ENCODE assay signal across 25 cellular contexts in the genomic region with DNA sequence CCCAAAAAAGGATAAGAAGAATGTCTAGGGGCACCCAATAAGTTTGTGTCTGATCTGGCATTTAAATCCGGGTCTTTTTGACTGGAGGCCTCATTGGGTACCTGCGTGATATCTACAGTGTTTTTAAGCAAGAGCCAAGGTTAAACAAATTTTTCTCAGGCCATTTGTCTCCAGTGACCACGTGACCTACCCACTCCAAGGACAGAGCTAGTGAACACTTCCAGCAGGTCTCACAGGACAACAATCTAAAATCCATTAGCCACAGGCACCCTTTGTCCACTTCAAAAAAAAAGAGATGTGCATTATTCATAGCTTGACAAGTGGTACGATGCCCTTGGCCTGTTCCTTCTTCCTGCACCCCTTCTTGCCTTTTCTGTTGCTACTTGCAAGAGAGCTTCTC.
"Had no signal": no experiment of that assay in that cellular context is flagged by ENCODE, and none has a peak within 500 bp of the region (broad histone marks: within the 10 kb centered on the region; RNA-seq: fewer than 3 reads in every experiment).

No MANE protein-coding gene starts in this region.

- ATAC-seq: effector memory CD8-positive, alpha-beta T cell; esophagus mucosa; gastrocnemius medialis; left cardiac atrium; left lung; left ventricle myocardium superior; lower lobe of right lung; mucosa of descending colon had no signal

- H3K4me3 ChIP-seq: colonic mucosa, esophagus squamous epithelium, gastrocnemius medialis, heart right ventricle, left lung, lower lobe of right lung, mucosa of descending colon had no signal

- FAIRE-seq: endometrium, islet of Langerhans, keratinocyte had no signal

- H3K4me1 ChIP-seq: colonic mucosa, esophagus squamous epithelium, gastrocnemius medialis, heart right ventricle, left lung, lower lobe of right lung had no signal

- H3K9me3 ChIP-seq: colonic mucosa, esophagus squamous epithelium, gastrocnemius medialis, heart right ventricle, left lung, lower lobe of right lung, mucosa of descending colon had no signal

- H3K27me3 ChIP-seq: colonic mucosa, gastrocnemius medialis had no signal

- DNase-seq: colonic mucosa; cortex of kidney; effector CD8-positive, alpha-beta T cell; effector memory CD8-positive, alpha-beta T cell; endodermal cell; erythroblast; esophagus squamous epithelium; foreskin fibroblast; foreskin melanocyte; gastrocnemius medialis; glutamatergic neuron; heart right ventricle; hippocampal formation; left cardiac atrium; left lung; left ventricle myocardium superior; lower lobe of right lung; mesenchymal stem cell; mucosa of descending colon; naive B cell had no signal

- H3K27ac ChIP-seq: colonic mucosa, epithelial cell of prostate, esophagus squamous epithelium, gastrocnemius medialis, heart right ventricle, left lung, lower lobe of right lung had no signal

- H3K36me3 ChIP-seq: colonic mucosa, esophagus squamous epithelium, gastrocnemius medialis, heart right ventricle, left lung, lower lobe of right lung had no signal
